In genomic region chr7:816300-816750, GRCh38 we compare ENCODE assay signal across 8 cellular contexts.
DNase-seq lines count a peak whose midpoint lies in the region; ATAC-seq and TF ChIP-seq lines count a peak whose summit lies in the region.

No MANE protein-coding gene starts in this region.

- peak overlapping the region in 6 of 11 experiments; percentile 84 to 100 (median 98); a peak in 8 of 22 replicates for H3K4me2 ChIP-seq in BLaER1 treated with 17β-estradiol and CSF1 and Interleukin-3, amounts not matched to agents 10 nM and 100 nM

- H3K27ac ChIP-seq in BLaER1 treated with 17β-estradiol and CSF1 and Interleukin-3, amounts not matched to agents 10 nM and 100 nM: peak overlapping the region; percentile 71 to 91 (median 89); a peak in 21 of 22 replicates

- H3K9me3 ChIP-seq in BLaER1 treated with 17β-estradiol and CSF1 and Interleukin-3, amounts not matched to agents 10 nM and 100 nM (replicated peaks in 1 of 11): peaks cover 0 to 12% (median 1%) of the 10 kb centered on the region in 11 experiments; a peak in 7 of 22 replicates

- peaks cover 0 to 29% (median 11%) of the 10 kb centered on the region in 11 experiments; a peak in 12 of 22 replicates for H3K36me3 ChIP-seq in BLaER1 treated with 17β-estradiol and CSF1 and Interleukin-3, amounts not matched to agents 10 nM and 100 nM

- peak overlapping the region; percentile 83 to 96 (median 93) for H3K9ac ChIP-seq in BLaER1 treated with 17β-estradiol and CSF1 and Interleukin-3, amounts not matched to agents 10 nM and 100 nM

- H3K4me1 ChIP-seq in BLaER1 treated with 17β-estradiol and CSF1 and Interleukin-3, amounts not matched to agents 10 nM and 100 nM: peaks cover 61 to 85% (median 80%) of the 10 kb centered on the region in 10 experiments

- DNase-seq in NCI-H526 (lab: John Stamatoyannopoulos, UW) (peak; percentile 94 to 99), choroid plexus epithelial cell (ENCODE audit: low read depth) (peak; percentile 98), left kidney (ENCODE audit: low read depth, low spot score) (peak; percentile 100)
- DNase-seq in activated CD4-positive, alpha-beta T cell treated with anti-CD3 and anti-CD28 coated beads for 48 hours: peak; percentile 98
- peak; percentile 97 for DNase-seq in stimulated activated CD4-positive, alpha-beta T cell treated with anti-CD3 and anti-CD28 coated beads, Interleukin-2, amount 100 ng/mL, for 4 hours (ENCODE audit: low read depth)

- ATAC-seq in GM19351 (IDR thresholded peaks at IDR 0.05; ENCODE audit: unreplicated experiment) (peak; percentile 86), HG03460 (IDR thresholded peaks at IDR 0.05; ENCODE audit: unreplicated experiment) (peak; percentile 83)

- no peak for TF ChIP-seq CTCF in choroid plexus epithelial cell (conservative IDR thresholded peaks at IDR 0.05; ENCODE audit: low read depth, low read length)

- peaks cover 0 to 3% (median 0%) of the 10 kb centered on the region in 11 experiments; a peak in 1 of 22 replicates for H3K27me3 ChIP-seq in BLaER1 treated with 17β-estradiol and CSF1 and Interleukin-3, amounts not matched to agents 10 nM and 100 nM

- H3K4me3 ChIP-seq in BLaER1 treated with 17β-estradiol and CSF1 and Interleukin-3, amounts not matched to agents 10 nM and 100 nM: peak overlapping the region; percentile 80 to 95 (median 90)
- H3K4me3 ChIP-seq in choroid plexus epithelial cell (ENCODE audit: low read depth, low read length): peak overlapping the region; percentile 69

- H4K20me1 ChIP-seq in BLaER1 treated with 17β-estradiol and CSF1 and Interleukin-3, amounts not matched to agents 10 nM and 100 nM: peaks cover 35 to 54% (median 45%) of the 10 kb centered on the region in 11 experiments; a peak in 21 of 22 replicates

Comparison
In these comparisons a context has a peak if more than half of its experiments do, and no peak if none do; other contexts are left out.
1. Peak in every context shown above with its lines: DNase-seq, ATAC-seq, H3K4me3 ChIP-seq and H3K27ac ChIP-seq.